In the genomic region with DNA sequence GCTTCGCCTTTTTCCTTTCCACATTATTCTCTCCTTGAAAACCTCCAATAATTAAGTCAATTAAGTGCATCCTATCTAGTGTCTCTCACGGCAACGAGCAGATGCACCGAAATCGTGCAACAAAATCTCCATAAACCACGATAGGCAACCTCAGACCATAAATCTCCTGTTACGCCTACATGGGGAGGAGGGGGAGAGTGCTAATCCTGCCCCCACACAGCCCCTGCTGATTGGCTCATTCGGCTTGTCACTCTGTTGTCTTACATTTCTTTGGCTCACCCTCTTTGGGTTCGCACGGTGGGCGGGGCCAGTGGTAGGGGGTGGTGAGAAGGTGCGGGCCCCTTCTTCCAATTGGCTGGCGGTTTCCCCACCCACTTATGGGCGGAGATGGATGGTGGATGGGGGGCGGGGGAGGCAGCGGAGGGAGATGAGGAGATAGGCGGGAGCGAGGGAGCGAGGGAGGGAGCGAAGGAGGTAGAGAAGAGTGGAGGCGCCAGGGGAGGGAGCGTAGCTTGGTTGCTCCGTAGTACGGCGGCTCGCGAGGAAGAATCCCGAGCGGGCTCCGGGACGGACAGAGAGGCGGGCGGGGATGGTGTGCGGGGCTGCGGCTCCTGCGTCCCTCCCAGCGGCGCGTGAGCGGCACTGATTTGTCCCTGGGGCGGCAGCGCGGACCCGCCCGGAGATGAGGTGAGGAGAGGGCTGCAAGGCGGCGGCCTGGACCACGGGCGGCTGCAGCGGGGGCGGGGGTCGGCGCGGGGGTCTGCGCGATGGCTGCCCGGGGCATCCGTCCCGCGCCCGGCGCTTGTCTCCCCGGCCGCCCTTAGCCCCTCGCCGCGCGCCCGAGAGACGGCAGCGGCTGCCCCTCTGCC, we compare ENCODE assay signal across 8 cellular contexts. TPM values are rescaled to one million over a fixed set of nuclear protein-coding genes. Genes with fewer than 3 reads are reported as not detected.
DNase-seq lines count a peak whose midpoint lies in the region; ATAC-seq and TF ChIP-seq lines count a peak whose summit lies in the region.

A gene (plus strand): TSS at position 475 of the 869 bp plus-strand sequence. CDS start 76,328 bp downstream, outside the sequence.

- DNase-seq in GM13976 (ENCODE audit: low spot score) (peak; percentile 96), NCI-H1694 (lab: John Stamatoyannopoulos, UW) (peak; percentile 99), left ventricle myocardium inferior (peak; percentile 100), progenitor cell of endocrine pancreas (ENCODE audit: low spot score, unreplicated experiment) (peak; percentile 99), upper lobe of right lung (peak; percentile 100)

- peak within 1 kb of the TSS; percentile 100 for H3K27ac ChIP-seq in angular gyrus (ENCODE audit: low read depth, low read length)
- H3K27ac ChIP-seq in left ventricle myocardium inferior (replicated peaks), result peak within 1 kb of the TSS; percentile 98
- peak within 1 kb of the TSS; percentile 87 for H3K27ac ChIP-seq in upper lobe of right lung

- ATAC-seq in HG02885 (IDR thresholded peaks at IDR 0.05; ENCODE audit: poor library complexity, unreplicated experiment) (peak; percentile 84), upper lobe of right lung (peak; percentile 92)

- no peaks in the 10 kb centered on the region for H3K27me3 ChIP-seq in left ventricle myocardium inferior (ENCODE audit: low read depth)
- no peaks in the 10 kb centered on the region for H3K27me3 ChIP-seq in upper lobe of right lung

- H3K27me3 Mint-ChIP-seq in T-helper 1 cell treated with Interleukin-12 subunit alpha and Interleukin-12 subunit beta and Interleukin-4 antibody, amounts not matched to agents 30 μg/mL and 1 μg/mL, for 36 hours (ENCODE audit: low read depth), result peaks cover 29% of the 10 kb centered on the region
- H3K27me3 Mint-ChIP-seq in progenitor cell of endocrine pancreas, result no peaks in the 10 kb centered on the region

- peaks cover 2% of the 10 kb centered on the region for H3K36me3 Mint-ChIP-seq in T-helper 1 cell treated with Interleukin-12 subunit alpha and Interleukin-12 subunit beta and Interleukin-4 antibody, amounts not matched to agents 30 μg/mL and 1 μg/mL, for 36 hours (ENCODE audit: low read depth)
- H3K36me3 Mint-ChIP-seq in progenitor cell of endocrine pancreas (ENCODE audit: insufficient read depth), result peaks cover 3% of the 10 kb centered on the region

- H3K9me3 ChIP-seq in left ventricle myocardium inferior (replicated peaks) (no peaks in the 10 kb centered on the region), upper lobe of right lung (no peaks in the 10 kb centered on the region)

- H3K27ac Mint-ChIP-seq in T-helper 1 cell treated with Interleukin-12 subunit alpha and Interleukin-12 subunit beta and Interleukin-4 antibody, amounts not matched to agents 30 μg/mL and 1 μg/mL, for 36 hours, result peak within 1 kb of the TSS; percentile 88
- peak within 1 kb of the TSS; percentile 99 for H3K27ac Mint-ChIP-seq in progenitor cell of endocrine pancreas

- H3K4me1 ChIP-seq in left ventricle myocardium inferior, result peaks cover 49% of the 10 kb centered on the region
- peaks cover 25% of the 10 kb centered on the region for H3K4me1 ChIP-seq in upper lobe of right lung

- TF ChIP-seq CTCF in GM13976 (IDR thresholded peaks at IDR 0.05; ENCODE audit: borderline replicate concordance, control extremely low read depth, extremely low read depth, insufficient read depth, missing control alignments) (no peak), left ventricle myocardium inferior (IDR thresholded peaks at IDR 0.05; ENCODE audit: borderline replicate concordance) (no peak), progenitor cell of endocrine pancreas (IDR thresholded peaks at IDR 0.05; ENCODE audit: unreplicated experiment) (no peak), upper lobe of right lung (IDR thresholded peaks at IDR 0.05) (no peak)

- H3K4me3 ChIP-seq in left ventricle myocardium inferior, result peak within 1 kb of the TSS; percentile 92
- peak within 1 kb of the TSS; percentile 65 for H3K4me3 ChIP-seq in upper lobe of right lung

- in situ Hi-C loops in GM13976 (cut with MboI; ENCODE audit: low sequenced_read_pairs, unreplicated experiment), result no loop called here

- H3K36me3 ChIP-seq in left ventricle myocardium inferior, result no peaks in the 10 kb centered on the region
- no peaks in the 10 kb centered on the region for H3K36me3 ChIP-seq in upper lobe of right lung

- no peaks in the 10 kb centered on the region for H3K9me3 Mint-ChIP-seq in T-helper 1 cell treated with Interleukin-12 subunit alpha and Interleukin-12 subunit beta and Interleukin-4 antibody, amounts not matched to agents 30 μg/mL and 1 μg/mL, for 36 hours
- peaks cover 3% of the 10 kb centered on the region for H3K9me3 Mint-ChIP-seq in progenitor cell of endocrine pancreas (ENCODE audit: low read depth)

- peaks cover 17% of the 10 kb centered on the region for H3K4me1 Mint-ChIP-seq in T-helper 1 cell treated with Interleukin-12 subunit alpha and Interleukin-12 subunit beta and Interleukin-4 antibody, amounts not matched to agents 30 μg/mL and 1 μg/mL, for 36 hours (ENCODE audit: low read depth)
- peaks cover 19% of the 10 kb centered on the region for H3K4me1 Mint-ChIP-seq in progenitor cell of endocrine pancreas (ENCODE audit: low read depth)

- peak within 1 kb of the TSS; percentile 87 for H3K4me3 Mint-ChIP-seq in T-helper 1 cell treated with Interleukin-12 subunit alpha and Interleukin-12 subunit beta and Interleukin-4 antibody, amounts not matched to agents 30 μg/mL and 1 μg/mL, for 36 hours
- H3K4me3 Mint-ChIP-seq in progenitor cell of endocrine pancreas (ENCODE audit: low read depth), result peak within 1 kb of the TSS; percentile 97

- intact Hi-C loops in left ventricle myocardium inferior (cut with micrococcal nuclease) (no loop called here), upper lobe of right lung (cut with DNase I) (no loop called here)

RNA-seq across cellular contexts. Expression of the gene that starts here (rescaled TPM):
- total RNA-seq in left ventricle myocardium inferior, result 41.9 TPM
- total RNA-seq in progenitor cell of endocrine pancreas, result 112 and 116 TPM in 2 replicates
- 32.0 TPM for total RNA-seq in upper lobe of right lung

Comparison
In these comparisons a context has a peak if more than half of its experiments do, and no peak if none do; other contexts are left out.
1. Peak in every context shown above with its lines: DNase-seq, ATAC-seq, H3K4me3 ChIP-seq and H3K27ac ChIP-seq.